18 cellular contexts compared by ENCODE assay signal in the genomic region with DNA sequence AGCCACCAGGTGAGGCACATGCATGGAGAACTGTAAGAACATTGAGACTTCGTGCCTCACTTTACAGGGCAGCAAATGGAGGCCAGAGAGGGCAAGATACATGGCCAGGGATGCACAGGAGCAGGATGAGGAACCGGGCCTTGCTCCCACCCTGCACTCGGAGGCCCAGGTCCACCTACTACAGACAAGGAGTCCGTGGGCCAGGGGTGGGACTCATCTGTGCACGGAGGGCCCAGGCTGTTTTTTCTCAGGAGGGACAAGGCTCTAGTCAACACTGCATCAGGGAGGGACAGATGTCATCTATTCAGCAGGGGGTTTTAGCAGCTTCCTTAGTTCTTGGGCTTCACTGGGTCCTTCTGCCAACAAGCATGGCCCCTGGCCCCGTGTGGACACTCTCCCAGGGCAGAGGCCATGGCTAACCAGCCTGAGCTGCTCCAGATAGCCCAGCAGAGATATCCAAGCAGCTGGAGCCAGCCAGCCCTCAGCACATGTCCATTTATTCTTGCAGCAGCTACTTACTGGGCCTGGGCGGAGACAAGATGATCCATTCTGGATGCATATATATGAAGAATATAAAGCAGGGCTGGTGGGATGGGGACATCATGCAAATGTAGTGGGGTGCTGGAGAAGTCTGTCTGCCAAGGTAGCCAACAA.
DNase-seq lines count a peak whose midpoint lies in the region; TF ChIP-seq lines count a peak whose summit lies in the region.
"Had no signal": no experiment of that assay in that cellular context is flagged by ENCODE, and none has a peak within 500 bp of the region (broad histone marks: within the 10 kb centered on the region; RNA-seq: fewer than 3 reads in every experiment).

No MANE protein-coding gene starts in this region.

- H3K27ac ChIP-seq in neuronal stem cell (replicated peaks; ENCODE audit: low read length): no peak overlapping the region
- no peak overlapping the region for H3K27ac ChIP-seq in effector memory CD4-positive, alpha-beta T cell (ENCODE audit: insufficient read depth, low read length, poor library complexity, severe bottlenecking)

- H3K27me3 ChIP-seq in neuronal stem cell (ENCODE audit: control insufficient read depth in 3 of 3, insufficient read depth in 3 of 3, low read depth in 1 of 3, low read length in 3 of 3): no peaks in the 10 kb centered on the region
- H3K27me3 ChIP-seq in effector memory CD4-positive, alpha-beta T cell (replicated peaks; ENCODE audit: control insufficient read depth, insufficient read depth, low read length, poor library complexity, severe bottlenecking): no peaks in the 10 kb centered on the region

- no peak overlapping the region for H2BK5ac ChIP-seq in neuronal stem cell (ENCODE audit: low read length)

- no peaks in the 10 kb centered on the region for H3K36me3 Mint-ChIP-seq in type B pancreatic cell
- H3K36me3 Mint-ChIP-seq: IgD-negative memory B cell had no signal

- WGBS in neuronal stem cell (ENCODE audit: extremely low coverage in 2 of 2, insufficient read length in 2 of 2, insufficient replicate concordance in 1 of 2), 2 donors: no CpG with 5 or more reads among the region's 7 CpGs

- peaks cover 3% of the 10 kb centered on the region for H3K27me3 Mint-ChIP-seq in type B pancreatic cell

- no peak overlapping the region for H2BK120ac ChIP-seq in neuronal stem cell (ENCODE audit: low read depth, low read length)

- H3K79me1 ChIP-seq in neuronal stem cell (ENCODE audit: low read depth, low read length): no peaks in the 10 kb centered on the region

- no peaks in the 10 kb centered on the region for H3K36me3 ChIP-seq in neuronal stem cell (replicated peaks in 1 of 2; ENCODE audit: control insufficient read depth in 2 of 2, insufficient read depth in 2 of 2, low read length in 2 of 2)
- no peaks in the 10 kb centered on the region for H3K36me3 ChIP-seq in effector memory CD4-positive, alpha-beta T cell (ENCODE audit: control insufficient read depth, insufficient read depth, low read length)

- H2BK15ac ChIP-seq in neuronal stem cell (ENCODE audit: low read length): no peak overlapping the region

- no peak overlapping the region for H4K8ac ChIP-seq in neuronal stem cell (ENCODE audit: low read depth, low read length)

- no peak overlapping the region for H3K23ac ChIP-seq in neuronal stem cell (ENCODE audit: low read depth, low read length, poor library complexity)

- no peak overlapping the region for H3K4me3 ChIP-seq in neuronal stem cell (ENCODE audit: low read length in 2 of 2)
- H3K4me3 ChIP-seq in effector memory CD4-positive, alpha-beta T cell (ENCODE audit: insufficient read depth, low read depth, low read length, poor library complexity, severe bottlenecking): no peak overlapping the region

- TF ChIP-seq CTCF in GM13976 (IDR thresholded peaks at IDR 0.05; ENCODE audit: borderline replicate concordance, control extremely low read depth, extremely low read depth, insufficient read depth, missing control alignments): no peak
- TF ChIP-seq CTCF in type B pancreatic cell (conservative IDR thresholded peaks at IDR 0.05): no peak

- no peak overlapping the region for H2BK12ac ChIP-seq in neuronal stem cell (ENCODE audit: low read length)

- H3K4me2 ChIP-seq in neuronal stem cell (ENCODE audit: insufficient read depth, low read length, poor library complexity, severe bottlenecking): no peak overlapping the region

- in situ Hi-C loops in GM13976 (cut with MboI; ENCODE audit: low sequenced_read_pairs, unreplicated experiment): no loop called here
- in situ Hi-C loops in KBM-7 (cut with MboI; ENCODE audit: low pct_unique_long_range_greater_than_20kb, low sequenced_read_pairs): no loop called here

- H3K9me3 Mint-ChIP-seq in type B pancreatic cell: no peaks in the 10 kb centered on the region

- H2AK5ac ChIP-seq in neuronal stem cell (ENCODE audit: low read depth, low read length): peak overlapping the region; percentile 1

- no peak overlapping the region for H2AFZ ChIP-seq in neuronal stem cell (ENCODE audit: low read length)

- peaks cover 4% of the 10 kb centered on the region for H3K4me1 Mint-ChIP-seq in type B pancreatic cell (ENCODE audit: unreplicated experiment)
- H3K4me1 Mint-ChIP-seq: B cell, IgD-negative memory B cell had no signal

- DNase-seq in GM13976 (ENCODE audit: low spot score) (peak; percentile 11), neuronal stem cell (ENCODE audit: low spot score) (no peak), type B pancreatic cell (ENCODE audit: extremely low spot score, unreplicated experiment) (peak; percentile 59), KBM-7 (no peak), COR-L47 (lab: John Stamatoyannopoulos, UW) (no peak)
- peak; percentile 15 for DNase-seq in activated CD8-positive, alpha-beta memory T cell treated with anti-CD3 and anti-CD28 coated beads, Interleukin-2, amount 50 U/mL, for 48 hours
- DNase-seq in effector memory CD4-positive, alpha-beta T cell: no peak
- DNase-seq: Calu3; CD4-positive, alpha-beta T cell; DMS53; NCI-H1417; NCI-H1930; NCI-H2171; NCI-H446 treated with DMSO at 0.1 percent for 48 hours; NCI-H748 treated with DMSO at 0.1 percent for 48 hours; RPMI8226 had no signal

- H3K4me3 Mint-ChIP-seq in type B pancreatic cell: no peak overlapping the region
- H3K4me3 Mint-ChIP-seq: B cell; CD4-positive, alpha-beta T cell had no signal

- no peak overlapping the region for H3K27ac Mint-ChIP-seq in type B pancreatic cell
- H3K27ac Mint-ChIP-seq: B cell; CD4-positive, alpha-beta T cell had no signal

- no peak overlapping the region for H3K4ac ChIP-seq in neuronal stem cell (ENCODE audit: low read length)

- H3K9me3 ChIP-seq in neuronal stem cell (replicated peaks in 1 of 2; ENCODE audit: control insufficient read depth in 2 of 2, insufficient read depth in 1 of 2, low read depth in 1 of 2, low read length in 2 of 2): no peaks in the 10 kb centered on the region
- no peaks in the 10 kb centered on the region for H3K9me3 ChIP-seq in effector memory CD4-positive, alpha-beta T cell (ENCODE audit: control insufficient read depth, low read length)

- peak overlapping the region; percentile 12 for H3K14ac ChIP-seq in neuronal stem cell (ENCODE audit: low read length)

- H4K91ac ChIP-seq in neuronal stem cell (ENCODE audit: low read depth, low read length, poor library complexity): no peak overlapping the region

- H3K18ac ChIP-seq in neuronal stem cell (ENCODE audit: low read length): no peak overlapping the region

- H3K4me1 ChIP-seq in neuronal stem cell (ENCODE audit: control insufficient read depth in 2 of 2, insufficient read depth in 1 of 2, low read depth in 1 of 2, low read length in 2 of 2): peaks cover 0 to 2% of the 10 kb centered on the region in 2 donors
- H3K4me1 ChIP-seq in effector memory CD4-positive, alpha-beta T cell (ENCODE audit: control insufficient read depth, insufficient read depth, low read length, poor library complexity, severe bottlenecking): no peaks in the 10 kb centered on the region

- no peak overlapping the region for H3K9ac ChIP-seq in neuronal stem cell (ENCODE audit: low read depth, low read length, poor library complexity)

Comparison
In these comparisons a context has a peak if more than half of its experiments do, and no peak if none do; other contexts are left out.
1. DNase-seq: peak in GM13976 (single experiment), activated CD8-positive, alpha-beta memory T cell treated with anti-CD3 and anti-CD28 coated beads, Interleukin-2, amount 50 U/mL, for 48 hours (single experiment) and type B pancreatic cell (single experiment); none in neuronal stem cell (single experiment), KBM-7 (single experiment), effector memory CD4-positive, alpha-beta T cell (0 of 3) and COR-L47 (single experiment).